1 cellular context compared by ENCODE assay signal in the genomic region with DNA sequence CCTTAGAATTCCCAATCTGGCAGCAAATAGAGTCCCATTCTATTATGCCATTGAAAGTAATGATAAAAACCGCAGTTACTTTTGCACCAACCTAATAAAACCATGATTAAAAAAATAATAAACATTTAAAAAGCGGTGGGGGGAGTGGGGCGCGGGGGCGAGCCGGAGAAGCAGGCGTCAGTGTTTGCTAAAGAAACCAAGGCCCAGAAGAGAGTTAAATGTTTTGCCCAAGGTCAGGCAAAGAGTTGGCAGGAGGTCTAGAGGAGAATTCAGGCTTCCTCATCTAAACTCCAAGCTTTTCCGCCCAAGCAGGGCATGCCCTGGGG.
TF ChIP-seq lines count a peak whose summit lies in the region.

No MANE protein-coding gene starts in this region.

TF ChIP-seq in A549, 52 proteins besides CTCF, POLR2A, EP300 and RAD21 (continued from another document):
- TF ChIP-seq, protein P1, sequence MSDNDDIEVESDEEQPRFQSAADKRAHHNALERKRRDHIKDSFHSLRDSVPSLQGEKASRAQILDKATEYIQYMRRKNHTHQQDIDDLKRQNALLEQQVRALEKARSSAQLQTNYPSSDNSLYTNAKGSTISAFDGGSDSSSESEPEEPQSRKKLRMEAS (IDR thresholded peaks at IDR 0.05): no peak
- TF ChIP-seq GATA3 (IDR thresholded peaks at IDR 0.05; ENCODE audit: borderline replicate concordance): no peak
- no peak for TF ChIP-seq SREBF2 (IDR thresholded peaks at IDR 0.05)
- no peak for TF ChIP-seq NFE2L2 (conservative IDR thresholded peaks at IDR 0.05; ENCODE audit: low read length)
- TF ChIP-seq HEYL (CRISPR knock-in tag; IDR thresholded peaks at IDR 0.05): no peak
- TF ChIP-seq MAFK (IDR thresholded peaks at IDR 0.05; ENCODE audit: partially characterized antibody): no peak
- no peak for TF ChIP-seq RARB (CRISPR knock-in tag; IDR thresholded peaks at IDR 0.05)
- no peak for TF ChIP-seq EHMT2 (IDR thresholded peaks at IDR 0.05; ENCODE audit: low read depth)
